Comparison of ENCODE assay signal across 21 cellular contexts in the genomic region with DNA sequence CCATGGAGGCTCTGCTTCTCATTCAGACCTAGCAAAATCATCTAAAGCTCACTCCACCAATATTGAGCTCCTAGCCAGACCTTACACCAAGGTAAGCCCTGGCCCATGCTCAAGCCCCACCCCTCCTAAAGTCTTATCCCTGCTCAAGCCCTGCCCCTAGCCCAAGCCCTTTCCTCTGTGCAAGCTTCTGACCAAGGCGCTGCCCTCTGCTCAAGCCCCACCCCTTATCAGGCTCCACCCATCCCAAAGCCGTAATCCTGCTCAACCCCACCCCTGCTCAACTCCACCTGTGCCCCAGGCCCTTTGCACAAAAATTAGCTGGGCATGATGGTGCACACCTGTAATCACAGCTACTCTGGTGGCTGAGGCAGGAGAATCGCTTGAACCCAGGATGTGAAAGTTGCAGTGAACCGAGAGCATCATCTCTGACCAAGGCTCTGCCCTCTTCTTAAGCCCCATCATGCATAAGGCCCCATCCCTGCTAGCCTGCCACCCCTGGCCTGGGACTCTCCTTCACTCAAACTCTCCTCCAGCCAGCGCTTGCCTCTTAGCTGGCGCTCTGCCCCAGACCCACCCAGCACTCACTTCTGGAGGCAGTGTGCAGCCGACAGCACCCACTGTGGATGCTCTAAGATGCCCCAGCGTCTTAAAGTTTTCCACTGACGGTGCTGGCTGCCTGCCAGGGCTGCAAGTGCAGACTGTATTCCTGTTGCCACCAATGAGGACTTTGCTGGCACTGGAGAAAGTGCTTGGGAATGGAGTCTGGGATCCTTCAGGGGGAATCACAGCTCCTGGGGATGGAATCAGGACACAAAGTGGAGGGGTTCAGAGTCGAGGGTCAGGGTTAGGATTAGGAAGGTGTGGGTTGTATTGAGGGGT. TPM values are rescaled to one million over a fixed set of nuclear protein-coding genes. Genes with fewer than 3 reads are reported as not detected.
DNase-seq lines count a peak whose midpoint lies in the region; ATAC-seq and TF ChIP-seq lines count a peak whose summit lies in the region.
"Had no signal": no experiment of that assay in that cellular context is flagged by ENCODE, and none has a peak within 500 bp of the region (broad histone marks: within the 10 kb centered on the region; RNA-seq: fewer than 3 reads in every experiment).

No MANE protein-coding gene starts in this region.

- no peaks in the 10 kb centered on the region for H3K27me3 ChIP-seq in thyroid gland
- no peaks in the 10 kb centered on the region for H3K27me3 ChIP-seq in CD8-positive, alpha-beta memory T cell (ENCODE audit: insufficient read depth, low read length, poor library complexity, severe bottlenecking)
- H3K27me3 ChIP-seq: SJSA1 had no signal

- ATAC-seq in memory B cell (ENCODE audit: low read depth): no peak
- ATAC-seq: CD8-positive, alpha-beta T cell; Right ventricle myocardium inferior had no signal

- no peak overlapping the region for H3K4me3 Mint-ChIP-seq in memory B cell
- H3K4me3 Mint-ChIP-seq in CD8-positive, alpha-beta memory T cell: no peak overlapping the region
- H3K4me3 Mint-ChIP-seq: CD8-positive, alpha-beta T cell; HFFc6 had no signal

- H3K9me3 ChIP-seq in thyroid gland: no peaks in the 10 kb centered on the region
- no peaks in the 10 kb centered on the region for H3K9me3 ChIP-seq in CD8-positive, alpha-beta memory T cell (ENCODE audit: low read length)
- H3K9me3 ChIP-seq: SJSA1 had no signal

- intact Hi-C loops in thyroid gland (cut with DNase I): no loop called here

- no peak for TF ChIP-seq CTCF in C4-2B (conservative IDR thresholded peaks at IDR 0.05)
- no peak for TF ChIP-seq CTCF in thyroid gland (IDR thresholded peaks at IDR 0.05)

- WGBS in thyroid gland, 2 donors: 54 to 58% methylated on average over 10 of the region's 10 CpGs

- TF ChIP-seq POLR2A in thyroid gland (IDR thresholded peaks at IDR 0.05): peak in 1 of 2 donors; percentile 18

- H3K9me3 Mint-ChIP-seq in memory B cell: peaks cover 4% of the 10 kb centered on the region
- peaks cover 0 to 17% (median 11%) of the 10 kb centered on the region in 5 donors for H3K9me3 Mint-ChIP-seq in CD8-positive, alpha-beta memory T cell

- H3K4me3 ChIP-seq in thyroid gland (replicated peaks in 1 of 3): no peak overlapping the region
- no peak overlapping the region for H3K4me3 ChIP-seq in CD8-positive, alpha-beta memory T cell (ENCODE audit: low read length)
- H3K4me3 ChIP-seq: SJSA1 had no signal

- H3K36me3 ChIP-seq in thyroid gland: no peaks in the 10 kb centered on the region
- H3K36me3 ChIP-seq in CD8-positive, alpha-beta memory T cell (ENCODE audit: insufficient read depth, low read length): no peaks in the 10 kb centered on the region
- H3K36me3 ChIP-seq: SJSA1 had no signal

- H3K27me3 Mint-ChIP-seq in memory B cell: no peaks in the 10 kb centered on the region
- H3K27me3 Mint-ChIP-seq in CD8-positive, alpha-beta memory T cell: peaks cover 14 to 38% of the 10 kb centered on the region in 2 donors

- H3K27ac Mint-ChIP-seq in memory B cell: peak overlapping the region; percentile 79
- no peak overlapping the region for H3K27ac Mint-ChIP-seq in CD8-positive, alpha-beta memory T cell
- H3K27ac Mint-ChIP-seq: CD8-positive, alpha-beta T cell; HFFc6 had no signal

- CTCF ChIA-PET in CD8-positive, alpha-beta memory T cell (lab: Charles Lee): interaction anchor here (0.7 kb wide), 1 partner anchor 169 kb away, joined by 3 read pairs; no protein-coding TSS in a partner anchor

- peaks cover 9 to 14% of the 10 kb centered on the region in 2 donors for H3K4me1 ChIP-seq in thyroid gland
- no peaks in the 10 kb centered on the region for H3K4me1 ChIP-seq in CD8-positive, alpha-beta memory T cell (ENCODE audit: insufficient read depth, low read length)
- H3K4me1 ChIP-seq: SJSA1 had no signal

- H3K4me1 Mint-ChIP-seq in memory B cell: peaks cover 33% of the 10 kb centered on the region
- no peaks in the 10 kb centered on the region for H3K4me1 Mint-ChIP-seq in CD8-positive, alpha-beta memory T cell

- DNase-seq in NCI-H2171 treated with DMSO at 0.1 percent for 48 hours (lab: John Stamatoyannopoulos, UW) (peak; percentile 19), memory B cell (ENCODE audit: low spot score in 2 of 2) (no peak), thyroid gland (peak; percentile 75 to 84), NCI-H1694 treated with DMSO at 0.1 percent for 48 hours (lab: John Stamatoyannopoulos, UW) (no peak), NCI-H2029 treated with DMSO at 0.1 percent for 48 hours (lab: John Stamatoyannopoulos, UW) (no peak)
- no peak for DNase-seq in CD8-positive, alpha-beta memory T cell
- DNase-seq: CD8-positive, alpha-beta T cell; HFFc6; NCI-H1092 treated with DMSO at 0.1 percent for 48 hours; NCI-H1436 treated with DMSO at 0.1 percent for 48 hours; NCI-H2081; NCI-H446; NCI-H526; OCI-M1 had no signal

- POLR2A ChIA-PET in CD8-positive, alpha-beta memory T cell (lab: Charles Lee): no interaction called here

- H3K27ac ChIP-seq in C4-2B (peak overlapping the region; percentile 100), thyroid gland (peak overlapping the region; percentile 45 to 98 (median 86))
- no peak overlapping the region for H3K27ac ChIP-seq in CD8-positive, alpha-beta memory T cell (ENCODE audit: low read depth, low read length)
- H3K27ac ChIP-seq: KMS-11, SJSA1 had no signal

- peaks cover 3% of the 10 kb centered on the region for H3K36me3 Mint-ChIP-seq in memory B cell
- H3K36me3 Mint-ChIP-seq in CD8-positive, alpha-beta memory T cell: no peaks in the 10 kb centered on the region
- H3K36me3 Mint-ChIP-seq: CD8-positive, alpha-beta T cell had no signal

RNA-seq across cellular contexts. Expression of gene KLK4, which starts 16.5 kb away (rescaled TPM):
- 1 to 10 TPM in 3 of 4 donors, not detected in 1; 1.1 to 3.1 (median 1.9) TPM for total RNA-seq in thyroid gland
- total RNA-seq in CD8-positive, alpha-beta memory T cell: not detected
- polyA plus RNA-seq in CD8-positive, alpha-beta memory T cell: not detected
- total RNA-seq: A673; CD8-positive, alpha-beta T cell; Daoy; HFFc6; Right ventricle myocardium inferior; SJSA1 had no signal
- polyA plus RNA-seq: BJ had no signal

RNA-seq across cellular contexts. Expression of gene KLK2, which starts 21.5 kb away (rescaled TPM):
- 10 to 100 TPM in 1 of 4 donors, 1 to 10 TPM in 3; 2.8 to 11.0 (median 5.0) TPM for total RNA-seq in thyroid gland
- not detected for total RNA-seq in CD8-positive, alpha-beta memory T cell
- polyA plus RNA-seq in CD8-positive, alpha-beta memory T cell: not detected
- total RNA-seq: A673; CD8-positive, alpha-beta T cell; HFFc6; Right ventricle myocardium inferior; SJSA1 had no signal
- polyA plus RNA-seq: BJ had no signal

RNA-seq across cellular contexts. Expression of gene KLK3, which starts 40.0 kb away (rescaled TPM):
- 1 to 10 TPM in 1 of 4 donors, under 1 TPM in 1, not detected in 2; 0.54 to 1.3 TPM for total RNA-seq in thyroid gland
- not detected for total RNA-seq in CD8-positive, alpha-beta memory T cell
- not detected for polyA plus RNA-seq in CD8-positive, alpha-beta memory T cell
- total RNA-seq: A673; CD8-positive, alpha-beta T cell; Daoy; HFFc6; Right ventricle myocardium inferior; SJSA1 had no signal
- polyA plus RNA-seq: BJ had no signal

RNA-seq across cellular contexts. Expression of gene KLK5, which starts 58.1 kb away (rescaled TPM):
- under 1 TPM in 1 of 4 donors, not detected in 3; 0.44 TPM for total RNA-seq in thyroid gland
- total RNA-seq in CD8-positive, alpha-beta memory T cell: not detected
- polyA plus RNA-seq in CD8-positive, alpha-beta memory T cell: not detected
- total RNA-seq: A673; CD8-positive, alpha-beta T cell; Daoy; HFFc6; Right ventricle myocardium inferior; SJSA1 had no signal
- polyA plus RNA-seq: BJ had no signal

Comparison
In these comparisons a context has a peak if more than half of its experiments do, and no peak if none do; other contexts are left out.
1. DNase-seq: peak in NCI-H2171 treated with DMSO at 0.1 percent for 48 hours (single experiment) and thyroid gland (2 of 2); none in memory B cell (0 of 2), CD8-positive, alpha-beta memory T cell (0 of 5), NCI-H1694 treated with DMSO at 0.1 percent for 48 hours (single experiment) and NCI-H2029 treated with DMSO at 0.1 percent for 48 hours (single experiment).